In genomic region chr1:24955161-24955560, GRCh38 we compare ENCODE assay signal across 8 cellular contexts. TPM values are rescaled to one million over a fixed set of nuclear protein-coding genes. Genes with fewer than 3 reads are reported as not detected.
DNase-seq lines count a peak whose midpoint lies in the region; ATAC-seq and TF ChIP-seq lines count a peak whose summit lies in the region.

No MANE protein-coding gene starts in this region.

- no peak overlapping the region for H3K4me3 ChIP-seq in mammary epithelial cell (replicated peaks in 1 of 3; ENCODE audit: insufficient read depth in 1 of 3, low read depth in 2 of 3, low read length in 3 of 3)
- H3K4me3 ChIP-seq in WERI-Rb-1 (ENCODE audit: low read depth, low read length): no peak overlapping the region

- H3K79me2 ChIP-seq in mammary epithelial cell (ENCODE audit: insufficient read depth, low read length): no peaks in the 10 kb centered on the region

- no peaks in the 10 kb centered on the region for H3K9me3 ChIP-seq in mammary epithelial cell (replicated peaks; ENCODE audit: insufficient read depth, low read length)
- no peaks in the 10 kb centered on the region for H3K9me3 ChIP-seq in WERI-Rb-1 (ENCODE audit: severe bottlenecking)

- ATAC-seq in HG02623 (IDR thresholded peaks at IDR 0.05; ENCODE audit: unreplicated experiment) (peak; percentile 50), HG02642 (IDR thresholded peaks at IDR 0.05; ENCODE audit: poor library complexity, unreplicated experiment) (no peak)

- H3K4me2 ChIP-seq in mammary epithelial cell (ENCODE audit: insufficient read depth, low read depth, low read length): no peak overlapping the region

- 5% methylated on average over 5 of the region's 5 CpGs for WGBS in mammary epithelial cell (ENCODE audit: low coverage, missing lambda C conversion rate)

- H3K36me3 ChIP-seq in mammary epithelial cell (ENCODE audit: insufficient read depth, low read length): no peaks in the 10 kb centered on the region
- no peaks in the 10 kb centered on the region for H3K36me3 ChIP-seq in WERI-Rb-1

- no peaks in the 10 kb centered on the region for H4K20me1 ChIP-seq in mammary epithelial cell (ENCODE audit: insufficient read depth, low read length)

- in situ Hi-C loops in mammary epithelial cell (cut with MboI; ENCODE audit: low sequenced_read_pairs in 2 of 2): no loop called here

- no peak overlapping the region for H3K9ac ChIP-seq in mammary epithelial cell (ENCODE audit: insufficient read depth, low read length)

- no peak overlapping the region for H3K27ac ChIP-seq in mammary epithelial cell (ENCODE audit: insufficient read depth, low read depth, low read length)
- H3K27ac ChIP-seq in WERI-Rb-1: no peak overlapping the region

- no peak overlapping the region for H2AFZ ChIP-seq in mammary epithelial cell (ENCODE audit: low read depth, low read length)

- no TSS peak for BruUV-seq in mammary epithelial cell (replicated peaks; lab: Mats Ljungman, UMichigan)

- dilution Hi-C loops in mammary epithelial cell (cut with HindIII; ENCODE audit: low sequenced_read_pairs): no loop called here

- H3K4me1 ChIP-seq in mammary epithelial cell (ENCODE audit: insufficient read depth, low read length): peaks cover 19% of the 10 kb centered on the region

- intact Hi-C loops in mammary epithelial cell (cut with micrococcal nuclease): no loop called here

- DNase-seq in AG08395 (ENCODE audit: low spot score) (peak; percentile 57), T-helper 9 cell (peak; percentile 41), mammary epithelial cell (peak; percentile 89), NCI-H1048 (lab: John Stamatoyannopoulos, UW) (no peak), WERI-Rb-1 (no peak)
- DNase-seq in stimulated activated CD8-positive, alpha-beta memory T cell treated with anti-CD3 and anti-CD28 coated beads, Interleukin-2, amount 100 ng/mL, for 1 hour (ENCODE audit: low read depth in 2 of 2): peak; percentile 46 to 49

- CTCF ChIA-PET in mammary epithelial cell (lab: Charles Lee; ENCODE audit: low non-redundant PET): no interaction called here

- H3K27me3 ChIP-seq in mammary epithelial cell (ENCODE audit: insufficient read depth, low read length) (no peaks in the 10 kb centered on the region), WERI-Rb-1 (ENCODE audit: insufficient read depth, low read depth, severe bottlenecking) (no peaks in the 10 kb centered on the region)

- TF ChIP-seq CTCF in mammary epithelial cell (conservative IDR thresholded peaks at IDR 0.05 in 1 of 2, IDR thresholded peaks at IDR 0.05 in 1 of 2; ENCODE audit: extremely low read depth in 1 of 2, insufficient read depth in 1 of 2, low read depth in 1 of 2, low read length in 2 of 2) (no peak), WERI-Rb-1 (IDR thresholded peaks at IDR 0.05; ENCODE audit: low read depth, low read length) (no peak)

RNA-seq across cellular contexts. Expression of gene RUNX3, which starts 25.1 kb away (rescaled TPM):
- total RNA-seq in mammary epithelial cell: 1 to 10 TPM in 1 of 2 donors, under 1 TPM in 1; 0.42 to 2.8 TPM
- polyA plus RNA-seq in mammary epithelial cell: 0.59 TPM
- polyA minus RNA-seq in mammary epithelial cell: 2.0 TPM

Comparison
In these comparisons a context has a peak if more than half of its experiments do, and no peak if none do; other contexts are left out.
1. DNase-seq: peak in AG08395 (single experiment), T-helper 9 cell (single experiment), mammary epithelial cell (single experiment) and stimulated activated CD8-positive, alpha-beta memory T cell treated with anti-CD3 and anti-CD28 coated beads, Interleukin-2, amount 100 ng/mL, for 1 hour (2 of 2); none in NCI-H1048 (single experiment) and WERI-Rb-1 (single experiment).